2 cellular contexts compared by ENCODE assay signal in genomic region chr7:159192013-159192412, GRCh38.
TF ChIP-seq lines count a peak whose summit lies in the region.

No MANE protein-coding gene starts in this region.

TF ChIP-seq in A549, 52 proteins besides CTCF, POLR2A, EP300 and RAD21 (continued from another document):
- no peak for TF ChIP-seq MAX (IDR thresholded peaks at IDR 0.05)
TF ChIP-seq in A549: peak in this region for 1.

TF ChIP-seq in K562, 482 proteins besides CTCF, POLR2A, EP300 and RAD21 (continued from another document):
- TF ChIP-seq SIN3A (IDR thresholded peaks at IDR 0.05; ENCODE audit: borderline replicate concordance in 2 of 2, control insufficient read depth in 1 of 2, low read depth in 2 of 2, low read length in 2 of 2) (no peak), SPI1 (IDR thresholded peaks at IDR 0.05; ENCODE audit: borderline replicate concordance, low read depth, low read length) (peak; percentile 56; the same call in 1 of the 2 replicates), ZEB2 (IDR thresholded peaks at IDR 0.05) (no peak), NFE2 (IDR thresholded peaks at IDR 0.05; ENCODE audit: low read depth) (peak; percentile 58), THAP7 (CRISPR knock-in tag; IDR thresholded peaks at IDR 0.05) (no peak), TSC22D4 (tag; IDR thresholded peaks at IDR 0.05) (no peak), PRDM10 (IDR thresholded peaks at IDR 0.05; ENCODE audit: partially characterized antibody) (no peak), ZNF589 (CRISPR knock-in tag; IDR thresholded peaks at IDR 0.05; ENCODE audit: low read depth) (no peak), OTX1 (CRISPR knock-in tag; IDR thresholded peaks at IDR 0.05) (no peak), CHCHD3 (CRISPR knock-in tag; IDR thresholded peaks at IDR 0.05) (no peak), ARID3A (IDR thresholded peaks at IDR 0.05; ENCODE audit: borderline replicate concordance, low read depth, low read length) (no peak), MAFK (IDR thresholded peaks at IDR 0.05; ENCODE audit: low read length) (peak; percentile 92), ETV1 (tag; conservative IDR thresholded peaks at IDR 0.05; ENCODE audit: low read depth) (no peak), MCM5 (IDR thresholded peaks at IDR 0.05; ENCODE audit: low read depth) (no peak), MAFG (tag; conservative IDR thresholded peaks at IDR 0.05) (peak; percentile 97), ZNF316 (IDR thresholded peaks at IDR 0.05) (peak; percentile 98), ZNF431 (CRISPR knock-in tag; IDR thresholded peaks at IDR 0.05) (no peak), ZFP36 (IDR thresholded peaks at IDR 0.05; ENCODE audit: low read depth, low read length, partially characterized antibody) (peak; percentile 21), MAFF (IDR thresholded peaks at IDR 0.05; ENCODE audit: low read length) (peak; percentile 95), JUND (IDR thresholded peaks at IDR 0.05; ENCODE audit: borderline replicate concordance, low read depth, low read length) (0 out of 2 replicates have a peak, but pooled peaks have one; percentile 16), JUND (tag; IDR thresholded peaks at IDR 0.05; ENCODE audit: borderline replicate concordance, low read depth, low read length) (no peak), NR3C1 (CRISPR knock-in tag; IDR thresholded peaks at IDR 0.05) (no peak), C11orf30 (IDR thresholded peaks at IDR 0.05; ENCODE audit: low read depth) (peak; percentile 97)
